Comparison of ENCODE assay signal across 10 cellular contexts in genomic region chr17:50935201-50936124, GRCh38.
DNase-seq lines count a peak whose midpoint lies in the region; ATAC-seq, FAIRE-seq and TF ChIP-seq lines count a peak whose summit lies in the region.
"Had no signal": no experiment of that assay in that cellular context is flagged by ENCODE, and none has a peak within 500 bp of the region (broad histone marks: within the 10 kb centered on the region; RNA-seq: fewer than 3 reads in every experiment).

No MANE protein-coding gene starts in this region.

- no peak for FAIRE-seq in pancreas (lab: Jason Lieb, UNC)

- H3K4me1 Mint-ChIP-seq in activated T-helper 1 cell treated with anti-CD3 and anti-CD28 coated beads, Interleukin-12 subunit alpha, Interleukin-12 subunit beta, Interleukin-2, Interleukin-4 antibody, amounts not matched to agents 30 ng/mL and 10 ng/mL and 1 ng/mL, durations not matched to agents 14 hours and 24 hours and 36 hours (ENCODE audit: low read depth), result peaks cover 12% of the 10 kb centered on the region

- DNase-seq in D341Med (ENCODE audit: low spot score), result peak; percentile 64
- peak; percentile 93 for DNase-seq in RPMI7951 (ENCODE audit: low read depth)
- peak; percentile 93 for DNase-seq in globus pallidus (ENCODE audit: low spot score)
- peak; percentile 93 to 98 (median 98) for DNase-seq in pancreas
- no peak for DNase-seq in activated T-helper 1 cell treated with anti-CD3 and anti-CD28 coated beads, Interleukin-12 subunit alpha, Interleukin-12 subunit beta, Interleukin-2, Interleukin-4 antibody, amounts not matched to agents 30 ng/mL and 10 ng/mL and 1 ng/mL, durations not matched to agents 14 hours and 24 hours and 36 hours (ENCODE audit: low spot score)
- no peak for DNase-seq in AG08396 (ENCODE audit: low spot score)
- DNase-seq: central memory CD4-positive, alpha-beta T cell had no signal

- H3K27me3 ChIP-seq in pancreas, result no peaks in the 10 kb centered on the region

- H3K9me3 ChIP-seq in pancreas, result no peaks in the 10 kb centered on the region

- H3K4me1 ChIP-seq in pancreas, result peaks cover 15 to 45% (median 32%) of the 10 kb centered on the region in 3 donors

- H3K27me3 Mint-ChIP-seq in activated T-helper 1 cell treated with anti-CD3 and anti-CD28 coated beads, Interleukin-12 subunit alpha, Interleukin-12 subunit beta, Interleukin-2, Interleukin-4 antibody, amounts not matched to agents 30 ng/mL and 10 ng/mL and 1 ng/mL, durations not matched to agents 14 hours and 24 hours and 36 hours (ENCODE audit: insufficient read depth), result peaks cover 14% of the 10 kb centered on the region

- WGBS in pancreas, 2 donors, result 19% methylated on average over 19 of the region's 19 CpGs

- H3K27ac Mint-ChIP-seq in activated T-helper 1 cell treated with anti-CD3 and anti-CD28 coated beads, Interleukin-12 subunit alpha, Interleukin-12 subunit beta, Interleukin-2, Interleukin-4 antibody, amounts not matched to agents 30 ng/mL and 10 ng/mL and 1 ng/mL, durations not matched to agents 14 hours and 24 hours and 36 hours, result no peak overlapping the region

- H3K36me3 ChIP-seq in pancreas, result no peaks in the 10 kb centered on the region

- H3K4me3 Mint-ChIP-seq in activated T-helper 1 cell treated with anti-CD3 and anti-CD28 coated beads, Interleukin-12 subunit alpha, Interleukin-12 subunit beta, Interleukin-2, Interleukin-4 antibody, amounts not matched to agents 30 ng/mL and 10 ng/mL and 1 ng/mL, durations not matched to agents 14 hours and 24 hours and 36 hours, result no peak overlapping the region

- H3K36me3 Mint-ChIP-seq in activated T-helper 1 cell treated with anti-CD3 and anti-CD28 coated beads, Interleukin-12 subunit alpha, Interleukin-12 subunit beta, Interleukin-2, Interleukin-4 antibody, amounts not matched to agents 30 ng/mL and 10 ng/mL and 1 ng/mL, durations not matched to agents 14 hours and 24 hours and 36 hours (ENCODE audit: low read depth), result no peaks in the 10 kb centered on the region

- H3K4me3 ChIP-seq in pancreas, result no peak overlapping the region

- no peak for TF ChIP-seq CTCF in pancreas (IDR thresholded peaks at IDR 0.05)

- ATAC-seq in pancreas, result peak; percentile 77 to 86 (median 81)
- no peak for ATAC-seq in GM21786 (IDR thresholded peaks at IDR 0.05; ENCODE audit: unreplicated experiment)
- no peak for ATAC-seq in HG03571 (IDR thresholded peaks at IDR 0.05; ENCODE audit: unreplicated experiment)
- ATAC-seq: activated CD4-positive, CD25-positive, alpha-beta regulatory T cell treated with anti-CD3 and anti-CD28 coated beads, Interleukin-2, amount 50 U/mL, for 24 hours had no signal

- H3K9me3 Mint-ChIP-seq in activated T-helper 1 cell treated with anti-CD3 and anti-CD28 coated beads, Interleukin-12 subunit alpha, Interleukin-12 subunit beta, Interleukin-2, Interleukin-4 antibody, amounts not matched to agents 30 ng/mL and 10 ng/mL and 1 ng/mL, durations not matched to agents 14 hours and 24 hours and 36 hours, result no peaks in the 10 kb centered on the region

- intact Hi-C loops in pancreas (cut with DNase I), result no loop called here
- intact Hi-C loops in activated T-helper 1 cell treated with anti-CD3 and anti-CD28 coated beads, Interleukin-12 subunit alpha, Interleukin-12 subunit beta, Interleukin-2, Interleukin-4 antibody, amounts not matched to agents 30 ng/mL and 10 ng/mL and 1 ng/mL, durations not matched to agents 14 hours and 24 hours and 36 hours (cut with micrococcal nuclease), result no loop called here

- peak overlapping the region; percentile 81 to 86 (median 85) for H3K27ac ChIP-seq in pancreas

Comparison
In these comparisons a context has a peak if more than half of its experiments do, and no peak if none do; other contexts are left out.
1. DNase-seq: peak in D341Med (single experiment), RPMI7951 (single experiment), globus pallidus (single experiment) and pancreas (6 of 6); none in activated T-helper 1 cell treated with anti-CD3 and anti-CD28 coated beads, Interleukin-12 subunit alpha, Interleukin-12 subunit beta, Interleukin-2, Interleukin-4 antibody, amounts not matched to agents 30 ng/mL and 10 ng/mL and 1 ng/mL, durations not matched to agents 14 hours and 24 hours and 36 hours (single experiment) and AG08396 (single experiment).
2. ATAC-seq: peak in pancreas (4 of 4); none in GM21786 (single experiment) and HG03571 (single experiment).